ENCODE assay signal across 8 cellular contexts in the genomic region with DNA sequence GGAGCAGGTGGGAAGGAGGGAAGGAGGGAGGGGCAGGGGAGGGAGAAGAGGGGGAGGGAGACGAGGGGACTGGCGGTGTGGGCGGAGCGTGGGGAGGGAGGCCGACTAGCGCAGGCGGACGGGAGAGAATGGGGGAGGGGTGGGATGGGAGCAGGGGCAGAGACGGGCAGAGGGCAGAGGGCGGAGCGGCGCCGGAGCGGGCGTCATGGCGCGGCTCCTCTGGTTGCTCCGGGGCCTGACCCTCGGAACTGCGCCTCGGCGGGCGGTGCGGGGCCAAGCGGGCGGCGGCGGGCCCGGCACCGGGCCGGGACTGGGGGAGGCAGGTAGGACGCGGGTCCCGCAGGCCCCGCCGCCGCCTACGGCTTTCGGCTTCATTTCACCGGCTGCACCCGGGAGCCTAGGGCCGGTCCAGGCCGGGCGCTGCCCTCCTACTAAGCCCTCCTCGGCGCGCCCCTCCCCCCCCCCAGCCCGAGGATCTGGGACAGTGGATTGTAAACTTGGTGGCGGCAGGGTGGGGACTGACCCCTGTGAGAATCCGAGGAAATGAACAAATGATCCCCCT. TPM values are rescaled to one million over a fixed set of nuclear protein-coding genes. Genes with fewer than 3 reads are reported as not detected.
DNase-seq lines count a peak whose midpoint lies in the region; ATAC-seq and TF ChIP-seq lines count a peak whose summit lies in the region.

A gene (plus strand): TSS at position 176 of the 562 bp plus-strand sequence. CDS start 30 bp downstream, at position 206.

- WGBS in right lobe of liver (ENCODE audit: insufficient coverage, low coverage, low lambda C conversion rate, missing lambda C conversion rate) = 0% methylated on average over 13 of the region's 50 CpGs

- intact Hi-C loops in dorsolateral prefrontal cortex (cut with DNase I) (loop anchor here (10.0 kb wide), 2 partner anchors 339 to 1561 kb away; a partner anchor contains a TSS), right lobe of liver (cut with DNase I) (no loop called here)

- H3K4me3 ChIP-seq in dorsolateral prefrontal cortex (peak within 1 kb of the TSS; percentile 64 to 95 (median 82)), right lobe of liver (peak within 1 kb of the TSS; percentile 71 to 77 (median 75))

- peak in 6 of 56 donors; percentile 6 to 33 (median 14) for TF ChIP-seq CTCF in dorsolateral prefrontal cortex (IDR thresholded peaks at IDR 0.05 in 54 of 56, conservative IDR thresholded peaks at IDR 0.05 in 2 of 56; ENCODE audit: low read depth in 1 of 56, partially characterized antibody in 56 of 56)
- no peak for TF ChIP-seq CTCF in right lobe of liver (IDR thresholded peaks at IDR 0.05)

- DNase-seq in AML-193 (lab: John Stamatoyannopoulos, UW) = peak; percentile 68 to 72
- DNase-seq in NCI-H460 (ENCODE audit: extremely low read depth, low read depth) = peak; percentile 87
- peak; percentile 73 to 78 for DNase-seq in activated CD4-positive, alpha-beta T cell treated with anti-CD3 and anti-CD28 coated beads, Interleukin-2, amount 50 U/mL, for 4 hours
- DNase-seq in dorsolateral prefrontal cortex = peak; percentile 74 to 93 (median 85)
- DNase-seq in right lobe of liver = peak; percentile 95 to 98 (median 96)
- peak; percentile 65 for DNase-seq in stimulated activated CD4-positive, alpha-beta T cell treated with anti-CD3 and anti-CD28 coated beads, Interleukin-4, amount 100 ng/mL, for 24 hours

- peak within 1 kb of the TSS; percentile 49 to 99 (median 93) for H3K27ac ChIP-seq in dorsolateral prefrontal cortex
- H3K27ac ChIP-seq in right lobe of liver = peak within 1 kb of the TSS; percentile 85 to 92 (median 88)

- H3K4me1 ChIP-seq in right lobe of liver = peaks cover 0 to 24% (median 4%) of the 10 kb centered on the region in 4 donors

- ATAC-seq in GM19023 (IDR thresholded peaks at IDR 0.05; ENCODE audit: unreplicated experiment) (peak; percentile 83), HG03196 (IDR thresholded peaks at IDR 0.05; ENCODE audit: unreplicated experiment) (peak; percentile 87), right lobe of liver (peak; percentile 94 to 97 (median 95))

- H3K27me3 ChIP-seq in dorsolateral prefrontal cortex = no peaks in the 10 kb centered on the region
- no peaks in the 10 kb centered on the region for H3K27me3 ChIP-seq in right lobe of liver

- H3K9me3 ChIP-seq in right lobe of liver = no peaks in the 10 kb centered on the region

- H3K36me3 ChIP-seq in right lobe of liver = no peaks in the 10 kb centered on the region

- peak; percentile 98 for TF ChIP-seq POLR2A in right lobe of liver (IDR thresholded peaks at IDR 0.05)

RNA-seq across cellular contexts. Expression of the gene that starts here (rescaled TPM):
- total RNA-seq in NCI-H460 (2014; rRNA removed; shearing (Covaris generic)) = 10.1 and 10.3 TPM in 2 replicates
- polyA plus RNA-seq in NCI-H460 (2014; cell fraction: nucleus; rRNA removed) = 1.7 and 6.4 TPM in 2 replicates
- total RNA-seq in dorsolateral prefrontal cortex (10 to 100 TPM; 18.8 to 48.7 (median 33.9) TPM), right lobe of liver (10 to 100 TPM; 15.3 to 40.2 (median 31.7) TPM)

Comparison
In these comparisons a context has a peak if more than half of its experiments do, and no peak if none do; other contexts are left out.
1. Peak in every context shown above with its lines: DNase-seq, ATAC-seq, H3K4me3 ChIP-seq and H3K27ac ChIP-seq.
2. intact Hi-C loops: an anchor here in dorsolateral prefrontal cortex (10.0 kb wide); none called in right lobe of liver.